Comparison of ENCODE assay signal across 1 cellular context in genomic region chr5:54310433-54311177, GRCh38.
TF ChIP-seq lines count a peak whose summit lies in the region.

ARL15 (minus strand) TSS chr5:54310573.

TF ChIP-seq in HepG2, 621 proteins besides CTCF, POLR2A, EP300 and RAD21 (continued from another document and continues in another):
- no peak for TF ChIP-seq KIAA2018 (CRISPR knock-in tag; IDR thresholded peaks at IDR 0.05; ENCODE audit: borderline replicate concordance)
- no peak for TF ChIP-seq USF2 (IDR thresholded peaks at IDR 0.05; ENCODE audit: low read depth, low read length)
- no peak for TF ChIP-seq USF2 (CRISPR knock-in tag; IDR thresholded peaks at IDR 0.05; ENCODE audit: borderline replicate concordance)
- no peak for TF ChIP-seq ZKSCAN1 (IDR thresholded peaks at IDR 0.05; ENCODE audit: low read length)
- TF ChIP-seq ZNF563 (CRISPR knock-in tag; IDR thresholded peaks at IDR 0.05) = 0 out of 2 replicates have a peak, but pooled peaks have one; percentile 18
- no peak for TF ChIP-seq GPBP1L1 (CRISPR knock-in tag; IDR thresholded peaks at IDR 0.05)
- TF ChIP-seq ZUFSP (CRISPR knock-in tag; IDR thresholded peaks at IDR 0.05; ENCODE audit: borderline replicate concordance) = no peak
- no peak for TF ChIP-seq IKZF4 (CRISPR knock-in tag; IDR thresholded peaks at IDR 0.05; ENCODE audit: borderline replicate concordance, low read depth, not compliant biosample characterization)
- no peak for TF ChIP-seq SIX1 (CRISPR knock-in tag; IDR thresholded peaks at IDR 0.05; ENCODE audit: borderline replicate concordance)
- no peak for TF ChIP-seq MATR3 (CRISPR knock-in tag; IDR thresholded peaks at IDR 0.05)
- peak; percentile 41; the same call in 1 of the 2 replicates for TF ChIP-seq KLF9 (CRISPR knock-in tag; IDR thresholded peaks at IDR 0.05; ENCODE audit: low read depth)
- no peak for TF ChIP-seq SKIL (CRISPR knock-in tag; IDR thresholded peaks at IDR 0.05; ENCODE audit: borderline replicate concordance)
- no peak for TF ChIP-seq ZNF775 (CRISPR knock-in tag; IDR thresholded peaks at IDR 0.05; ENCODE audit: borderline replicate concordance)
- TF ChIP-seq U2AF1 (optimal IDR thresholded peaks at IDR 0.05; ENCODE audit: low read depth, low read length) = peak; percentile 96
- TF ChIP-seq ZMYM2 (CRISPR knock-in tag; IDR thresholded peaks at IDR 0.05) = no peak
- TF ChIP-seq ATF7-NPFF (CRISPR knock-in tag; IDR thresholded peaks at IDR 0.05; ENCODE audit: low read depth) = peak; percentile 47; the same call in 1 of the 2 replicates
- TF ChIP-seq SMARCC2 (IDR thresholded peaks at IDR 0.05) = no peak
- peak; percentile 80; the same call in 1 of the 2 replicates for TF ChIP-seq MAZ (IDR thresholded peaks at IDR 0.05; ENCODE audit: borderline replicate concordance, low read depth, low read length)
- TF ChIP-seq MAZ (CRISPR knock-in tag; IDR thresholded peaks at IDR 0.05; ENCODE audit: low read depth) = peak; percentile 75
- no peak for TF ChIP-seq ZBTB43 (CRISPR knock-in tag; conservative IDR thresholded peaks at IDR 0.05)
- TF ChIP-seq DR1 (CRISPR knock-in tag; IDR thresholded peaks at IDR 0.05) = peak; percentile 95
- TF ChIP-seq ZNF740 (CRISPR knock-in tag; IDR thresholded peaks at IDR 0.05) = no peak
- no peak for TF ChIP-seq PRDM4 (CRISPR knock-in tag; IDR thresholded peaks at IDR 0.05; ENCODE audit: borderline replicate concordance)
- no peak for TF ChIP-seq ZNF737 (CRISPR knock-in tag; IDR thresholded peaks at IDR 0.05; ENCODE audit: borderline replicate concordance)
- peak; percentile 45 for TF ChIP-seq SP2 (CRISPR knock-in tag; IDR thresholded peaks at IDR 0.05)
- no peak for TF ChIP-seq XRCC5 (optimal IDR thresholded peaks at IDR 0.05; ENCODE audit: low read length)
- no peak for TF ChIP-seq ZNF552 (CRISPR knock-in tag; IDR thresholded peaks at IDR 0.05; ENCODE audit: borderline replicate concordance)
- TF ChIP-seq HNRNPH1 (optimal IDR thresholded peaks at IDR 0.05; ENCODE audit: low read depth, low read length) = peak; percentile 90
- TF ChIP-seq FIP1L1 (IDR thresholded peaks at IDR 0.05; ENCODE audit: borderline replicate concordance, insufficient read depth, low read depth, low read length) = peak; percentile 55; the same call in 1 of the 2 replicates
- no peak for TF ChIP-seq ZNF468 (CRISPR knock-in tag; IDR thresholded peaks at IDR 0.05)
- no peak for TF ChIP-seq ZFP36 (IDR thresholded peaks at IDR 0.05; ENCODE audit: borderline replicate concordance, low read depth, low read length, partially characterized antibody)
- TF ChIP-seq SMAD3 (CRISPR knock-in tag; IDR thresholded peaks at IDR 0.05) = 0 out of 2 replicates have a peak, but pooled peaks have one; percentile 7
- TF ChIP-seq CCDC6 (CRISPR knock-in tag; IDR thresholded peaks at IDR 0.05) = no peak
